ENCODE assay signal across 8 cellular contexts in genomic region chr2:29196792-29197788, GRCh38.
A peak's percentile ranks its signal among the peaks of the same experiment; 100 is the strongest.
DNase-seq lines count a peak whose midpoint lies in the region; ATAC-seq and TF ChIP-seq lines count a peak whose summit lies in the region.

No MANE protein-coding gene starts in this region.

- peak; percentile 71 for ATAC-seq in HG03135 (IDR thresholded peaks at IDR 0.05; ENCODE audit: unreplicated experiment)
- ATAC-seq in GM19324 (IDR thresholded peaks at IDR 0.05; ENCODE audit: low FRiP score, unreplicated experiment) = no peak

- H3K27me3 ChIP-seq in effector memory CD4-positive, alpha-beta T cell (replicated peaks; ENCODE audit: control insufficient read depth, insufficient read depth, low read length, poor library complexity, severe bottlenecking) = no peaks in the 10 kb centered on the region

- no peaks in the 10 kb centered on the region for H3K36me3 Mint-ChIP-seq in activated CD4-positive, alpha-beta memory T cell treated with anti-CD3 and anti-CD28 coated beads, Interleukin-2, amount 10 ng/mL, durations not matched to agents 7 days and 5 days (ENCODE audit: low read depth)
- H3K36me3 Mint-ChIP-seq in mesothelial cell of epicardium = no peaks in the 10 kb centered on the region

- no peaks in the 10 kb centered on the region for H3K4me1 Mint-ChIP-seq in activated CD4-positive, alpha-beta memory T cell treated with anti-CD3 and anti-CD28 coated beads, Interleukin-2, amount 10 ng/mL, durations not matched to agents 7 days and 5 days
- H3K4me1 Mint-ChIP-seq in mesothelial cell of epicardium = peaks cover 4% of the 10 kb centered on the region

- no peak overlapping the region for H3K27ac ChIP-seq in effector memory CD4-positive, alpha-beta T cell (ENCODE audit: insufficient read depth, low read length, poor library complexity, severe bottlenecking)

- no peak overlapping the region for H3K4me3 Mint-ChIP-seq in activated CD4-positive, alpha-beta memory T cell treated with anti-CD3 and anti-CD28 coated beads, Interleukin-2, amount 10 ng/mL, durations not matched to agents 7 days and 5 days
- no peak overlapping the region for H3K4me3 Mint-ChIP-seq in mesothelial cell of epicardium

- no peaks in the 10 kb centered on the region for H3K27me3 Mint-ChIP-seq in activated CD4-positive, alpha-beta memory T cell treated with anti-CD3 and anti-CD28 coated beads, Interleukin-2, amount 10 ng/mL, durations not matched to agents 7 days and 5 days
- peaks cover 1% of the 10 kb centered on the region for H3K27me3 Mint-ChIP-seq in mesothelial cell of epicardium (ENCODE audit: low read depth)

- no peaks in the 10 kb centered on the region for H3K36me3 ChIP-seq in effector memory CD4-positive, alpha-beta T cell (ENCODE audit: control insufficient read depth, insufficient read depth, low read length)

- H3K9me3 ChIP-seq in effector memory CD4-positive, alpha-beta T cell (ENCODE audit: control insufficient read depth, low read length) = no peaks in the 10 kb centered on the region

- DNase-seq in DMS53 treated with DMSO at 0.1 percent for 48 hours (lab: John Stamatoyannopoulos, UW; ENCODE audit: unreplicated experiment) (peak; percentile 28), NCI-H748 (lab: John Stamatoyannopoulos, UW; ENCODE audit: unreplicated experiment) (peak; percentile 46), mesothelial cell of epicardium (ENCODE audit: low spot score in 2 of 2, unreplicated experiment in 2 of 2) (peak; percentile 51 to 79)
- peak; percentile 82 for DNase-seq in activated CD4-positive, alpha-beta memory T cell treated with anti-CD3 and anti-CD28 coated beads, Interleukin-2, amount 10 ng/mL, durations not matched to agents 7 days and 5 days
- peak; percentile 53 to 63 (median 58) for DNase-seq in effector memory CD4-positive, alpha-beta T cell
- DNase-seq in stimulated activated CD8-positive, alpha-beta memory T cell treated with anti-CD3 and anti-CD28 coated beads, Interleukin-4, amount 100 ng/mL, for 4 hours (ENCODE audit: low read depth in 2 of 2, low spot score in 1 of 2) = peak; percentile 47 to 66

- H3K27ac Mint-ChIP-seq in activated CD4-positive, alpha-beta memory T cell treated with anti-CD3 and anti-CD28 coated beads, Interleukin-2, amount 10 ng/mL, durations not matched to agents 7 days and 5 days = no peak overlapping the region
- no peak overlapping the region for H3K27ac Mint-ChIP-seq in mesothelial cell of epicardium

- TF ChIP-seq CTCF in mesothelial cell of epicardium (IDR thresholded peaks at IDR 0.05; ENCODE audit: unreplicated experiment) = peak; percentile 63

- POLR2A ChIA-PET in activated CD4-positive, alpha-beta memory T cell treated with anti-CD3 and anti-CD28 coated beads, Interleukin-2, amount 10 ng/mL, durations not matched to agents 7 days and 5 days (lab: Charles Lee) = no interaction called here

- no peaks in the 10 kb centered on the region for H3K4me1 ChIP-seq in effector memory CD4-positive, alpha-beta T cell (ENCODE audit: control insufficient read depth, insufficient read depth, low read length, poor library complexity, severe bottlenecking)

- H3K4me3 ChIP-seq in effector memory CD4-positive, alpha-beta T cell (ENCODE audit: insufficient read depth, low read depth, low read length, poor library complexity, severe bottlenecking) = no peak overlapping the region

- no peaks in the 10 kb centered on the region for H3K9me3 Mint-ChIP-seq in activated CD4-positive, alpha-beta memory T cell treated with anti-CD3 and anti-CD28 coated beads, Interleukin-2, amount 10 ng/mL, durations not matched to agents 7 days and 5 days
- no peaks in the 10 kb centered on the region for H3K9me3 Mint-ChIP-seq in mesothelial cell of epicardium

- CTCF ChIA-PET in activated CD4-positive, alpha-beta memory T cell treated with anti-CD3 and anti-CD28 coated beads, Interleukin-2, amount 10 ng/mL, durations not matched to agents 7 days and 5 days (lab: Charles Lee) = interaction anchor here (0.5 to 1.7 kb wide), 4 partner anchors 196 to 266 kb away, joined by 3 to 7 read pairs (median 3); no protein-coding TSS in a partner anchor

Comparison
In these comparisons a context has a peak if more than half of its experiments do, and no peak if none do; other contexts are left out.
1. DNase-seq: peak in every context shown above with its lines; median percentile 82 in activated CD4-positive, alpha-beta memory T cell treated with anti-CD3 and anti-CD28 coated beads, Interleukin-2, amount 10 ng/mL, durations not matched to agents 7 days and 5 days; 65 in mesothelial cell of epicardium; 58 in effector memory CD4-positive, alpha-beta T cell; 56 in stimulated activated CD8-positive, alpha-beta memory T cell treated with anti-CD3 and anti-CD28 coated beads, Interleukin-4, amount 100 ng/mL, for 4 hours; 46 in NCI-H748; 28 in DMS53 treated with DMSO at 0.1 percent for 48 hours.